ENCODE assay signal across 7 cellular contexts in genomic region chr6:137928286-137928685, GRCh38.
DNase-seq lines count a peak whose midpoint lies in the region; ATAC-seq, FAIRE-seq and TF ChIP-seq lines count a peak whose summit lies in the region.

No MANE protein-coding gene starts in this region.

- TF ChIP-seq POLR2A in H54 (IDR thresholded peaks at IDR 0.05; ENCODE audit: low read depth, low read length): no peak

- H3K27me3 Mint-ChIP-seq in activated T-cell treated with anti-CD3 and anti-CD28 coated beads, Interleukin-2, amount 50 U/mL, for 72 hours (ENCODE audit: low read depth): no peaks in the 10 kb centered on the region

- peak; percentile 37 for ATAC-seq in GM19324 (IDR thresholded peaks at IDR 0.05; ENCODE audit: low FRiP score, unreplicated experiment)
- ATAC-seq in HG03432 (IDR thresholded peaks at IDR 0.05; ENCODE audit: unreplicated experiment): peak; percentile 39
- peak; percentile 44 to 50 for ATAC-seq in activated T-cell treated with anti-CD3 and anti-CD28 coated beads, Interleukin-2, amount 50 U/mL, for 72 hours (replicated peaks in 1 of 2)

- no peaks in the 10 kb centered on the region for H3K9me3 Mint-ChIP-seq in activated T-cell treated with anti-CD3 and anti-CD28 coated beads, Interleukin-2, amount 50 U/mL, for 72 hours

- H3K4me1 Mint-ChIP-seq in activated T-cell treated with anti-CD3 and anti-CD28 coated beads, Interleukin-2, amount 50 U/mL, for 72 hours (ENCODE audit: low read depth): peaks cover 79% of the 10 kb centered on the region

- peak overlapping the region; percentile 76 to 82 for H3K4me3 Mint-ChIP-seq in activated T-cell treated with anti-CD3 and anti-CD28 coated beads, Interleukin-2, amount 50 U/mL, for 72 hours

- H3K27ac Mint-ChIP-seq in activated T-cell treated with anti-CD3 and anti-CD28 coated beads, Interleukin-2, amount 50 U/mL, for 72 hours: peak overlapping the region; percentile 77

- no peak for FAIRE-seq in H54 (lab: Jason Lieb, UNC)

- DNase-seq in activated T-cell treated with anti-CD3 and anti-CD28 coated beads, Interleukin-2, amount 50 U/mL, for 72 hours: peak in 1 of 2 donors; percentile 27
- DNase-seq in stimulated activated CD4-positive, alpha-beta T cell treated with anti-CD3 and anti-CD28 coated beads, Interleukin-4, amount 100 ng/mL, for 1 hour: peak; percentile 35
- DNase-seq in NCI-H1436 (lab: John Stamatoyannopoulos, UW) (no peak), H54 (ENCODE audit: insufficient read length, low spot score) (no peak), amniotic stem cell (lab: John Stamatoyannopoulos, UW) (no peak)

- H3K36me3 Mint-ChIP-seq in activated T-cell treated with anti-CD3 and anti-CD28 coated beads, Interleukin-2, amount 50 U/mL, for 72 hours (ENCODE audit: insufficient read depth in 2 of 2): no peaks in the 10 kb centered on the region
